10 cellular contexts compared by ENCODE assay signal in the genomic region with DNA sequence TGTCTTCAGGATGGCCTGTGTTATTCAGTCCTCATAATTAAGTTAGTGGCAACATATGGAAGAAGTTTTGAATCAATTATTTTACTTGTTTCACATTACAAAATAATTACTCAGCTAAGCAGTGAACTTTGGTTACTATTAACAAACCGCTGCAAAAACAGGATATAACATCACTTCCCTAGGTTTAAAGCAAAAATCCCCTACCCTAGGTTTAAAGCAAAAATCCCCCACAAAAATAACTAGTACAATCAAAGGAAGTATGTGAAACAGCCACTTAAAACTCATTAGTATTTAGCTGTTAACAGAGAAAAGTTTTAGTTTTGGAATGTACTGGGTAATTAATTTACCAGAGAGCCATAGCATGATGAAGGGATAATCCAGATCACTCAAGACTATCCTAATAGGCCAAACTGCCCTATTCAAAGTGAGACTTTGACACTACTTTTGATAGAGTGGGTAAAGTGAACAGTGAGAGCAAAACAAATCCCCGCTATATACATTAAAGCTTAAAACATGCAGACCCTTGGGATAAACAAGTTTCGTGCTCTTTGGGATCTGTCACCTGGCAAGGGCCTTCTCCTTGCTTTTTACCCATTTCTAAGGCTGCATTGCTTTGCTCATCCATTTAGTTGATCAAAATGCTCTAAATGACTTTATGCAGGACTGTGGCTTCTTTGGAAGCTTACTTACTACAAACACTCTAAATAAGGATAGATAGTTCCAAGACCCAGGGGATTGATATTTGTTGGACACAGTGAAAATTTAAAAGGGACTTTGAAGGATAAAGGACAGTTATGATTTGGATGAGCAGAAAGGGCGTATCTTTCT. TPM values are rescaled to one million over a fixed set of nuclear protein-coding genes. Genes with fewer than 3 reads are reported as not detected.
DNase-seq lines count a peak whose midpoint lies in the region; ATAC-seq and TF ChIP-seq lines count a peak whose summit lies in the region.
"Had no signal": no experiment of that assay in that cellular context is flagged by ENCODE, and none has a peak within 500 bp of the region (broad histone marks: within the 10 kb centered on the region; RNA-seq: fewer than 3 reads in every experiment).

No MANE protein-coding gene starts in this region.

- DNase-seq in OCI-LY7 (ENCODE audit: low spot score): peak; percentile 5
- DNase-seq in substantia nigra (lab: John Stamatoyannopoulos, UW): no peak
- DNase-seq in esophagus muscularis mucosa (ENCODE audit: extremely low spot score): no peak
- DNase-seq in NCI-H2107 treated with DMSO at 0.1 percent for 48 hours (lab: John Stamatoyannopoulos, UW; ENCODE audit: unreplicated experiment): no peak
- DNase-seq: NCI-H2081, psoas muscle had no signal

- no peaks in the 10 kb centered on the region for H4K20me1 ChIP-seq in OCI-LY7 (ENCODE audit: insufficient read depth, low read length)

- TF ChIP-seq POLR2A in esophagus muscularis mucosa (IDR thresholded peaks at IDR 0.05; ENCODE audit: low read depth): no peak

- TF ChIP-seq CTCF in OCI-LY7 (conservative IDR thresholded peaks at IDR 0.05; ENCODE audit: low read length): no peak
- no peak for TF ChIP-seq CTCF in esophagus muscularis mucosa (IDR thresholded peaks at IDR 0.05)

- H3K27ac ChIP-seq in OCI-LY7 (ENCODE audit: low read depth, low read length, poor library complexity, severe bottlenecking): peak overlapping the region; percentile 19
- peak overlapping the region; percentile 31 to 46 for H3K27ac ChIP-seq in mucosa of rectum (ENCODE audit: low read depth in 2 of 2, low read length in 2 of 2)
- no peak overlapping the region for H3K27ac ChIP-seq in substantia nigra (ENCODE audit: low read depth, low read length, poor library complexity, severe bottlenecking)
- H3K27ac ChIP-seq in esophagus muscularis mucosa (replicated peaks in 1 of 4): no peak overlapping the region
- H3K27ac ChIP-seq: psoas muscle had no signal

- POLR2A ChIA-PET in OCI-LY7 (lab: Charles Lee): interaction anchor here (0.5 to 2.5 kb wide), 12 partner anchors 8 to 1230 kb away, joined by 3 to 11 read pairs (median 3); no protein-coding TSS in a partner anchor

- CTCF ChIA-PET in OCI-LY7 (lab: Charles Lee; ENCODE audit: unreplicated experiment): interaction anchor here (1.2 kb wide), 1 partner anchor 160 kb away, joined by 4 read pairs; no protein-coding TSS in a partner anchor

- ATAC-seq in GM18508 (IDR thresholded peaks at IDR 0.05; ENCODE audit: insufficient read depth, unreplicated experiment) (peak; percentile 88), GM21717 (IDR thresholded peaks at IDR 0.05; ENCODE audit: unreplicated experiment) (peak; percentile 92), GM19455 (IDR thresholded peaks at IDR 0.05; ENCODE audit: unreplicated experiment) (no peak)
- ATAC-seq: psoas muscle had no signal

- H3K4me2 ChIP-seq in OCI-LY7 (ENCODE audit: low read length): peak overlapping the region; percentile 57

- no TSS peak for BruUV-seq in OCI-LY7 (replicated peaks; lab: Mats Ljungman, UMichigan)

- no peaks in the 10 kb centered on the region for H3K27me3 ChIP-seq in mucosa of rectum (ENCODE audit: control insufficient read depth in 2 of 2, insufficient read depth in 2 of 2, low read length in 2 of 2)
- H3K27me3 ChIP-seq in esophagus muscularis mucosa: no peaks in the 10 kb centered on the region

- H3K4me1 ChIP-seq in OCI-LY7 (ENCODE audit: insufficient read depth, low read length, poor library complexity, severe bottlenecking) (peaks cover 15% of the 10 kb centered on the region), mucosa of rectum (ENCODE audit: control insufficient read depth in 2 of 2, insufficient read depth in 2 of 2, low read length in 2 of 2) (no peaks in the 10 kb centered on the region), esophagus muscularis mucosa (no peaks in the 10 kb centered on the region)
- H3K4me1 ChIP-seq: psoas muscle had no signal

- WGBS in esophagus muscularis mucosa: 62% methylated on average over 4 of the region's 4 CpGs

- peak overlapping the region; percentile 86 for H2AFZ ChIP-seq in OCI-LY7 (ENCODE audit: low read length)

- H3K36me3 ChIP-seq in OCI-LY7 (ENCODE audit: insufficient read depth, low read length): no peaks in the 10 kb centered on the region
- no peaks in the 10 kb centered on the region for H3K36me3 ChIP-seq in mucosa of rectum (ENCODE audit: control insufficient read depth in 2 of 2, insufficient read depth in 2 of 2, low read length in 2 of 2)
- H3K36me3 ChIP-seq in esophagus muscularis mucosa: no peaks in the 10 kb centered on the region

- no peaks in the 10 kb centered on the region for H3K9me2 ChIP-seq in OCI-LY7 (ENCODE audit: insufficient read depth, low read length)

- H3K9me3 ChIP-seq in OCI-LY7 (ENCODE audit: low read length) (no peaks in the 10 kb centered on the region), mucosa of rectum (ENCODE audit: control insufficient read depth in 2 of 2, low read length in 2 of 2) (no peaks in the 10 kb centered on the region), esophagus muscularis mucosa (no peaks in the 10 kb centered on the region)
- H3K9me3 ChIP-seq: psoas muscle had no signal

- intact Hi-C loops in OCI-LY7 (cut with micrococcal nuclease; ENCODE audit: unreplicated experiment) (no loop called here), esophagus muscularis mucosa (cut with DNase I) (no loop called here)

- no peak for TF ChIP-seq EP300 in esophagus muscularis mucosa (IDR thresholded peaks at IDR 0.05)

- H3K4me3 ChIP-seq in OCI-LY7 (ENCODE audit: low read depth, low read length, poor library complexity, severe bottlenecking): no peak overlapping the region
- H3K4me3 ChIP-seq in mucosa of rectum (ENCODE audit: low read length in 2 of 2): no peak overlapping the region
- no peak overlapping the region for H3K4me3 ChIP-seq in esophagus muscularis mucosa
- H3K4me3 ChIP-seq: psoas muscle had no signal

- no peak overlapping the region for H3K9ac ChIP-seq in mucosa of rectum (ENCODE audit: low read depth in 1 of 2, low read length in 2 of 2)

- no peaks in the 10 kb centered on the region for H3K79me2 ChIP-seq in OCI-LY7 (ENCODE audit: insufficient read depth, low read depth, low read length)

RNA-seq across cellular contexts. Expression of a gene that starts 36.4 kb away (rescaled TPM):
- total RNA-seq in OCI-LY7 (2014; rRNA removed; shearing (Covaris generic)): 2.9 and 4.4 TPM in 2 replicates
- total RNA-seq in OCI-LY7 (2022): 3.7 and 4.3 TPM in 2 replicates
- under 1 TPM; under 0.01 to 0.66 (median 0.12) TPM for total RNA-seq in esophagus muscularis mucosa

Comparison
In these comparisons a context has a peak if more than half of its experiments do, and no peak if none do; other contexts are left out.
1. H3K27ac ChIP-seq: peak in OCI-LY7 (single experiment) and mucosa of rectum (2 of 2); none in substantia nigra (single experiment) and esophagus muscularis mucosa (0 of 4).